8 cellular contexts compared by ENCODE assay signal in genomic region chr11:107840120-107840479, GRCh38. TPM values are rescaled to one million over a fixed set of nuclear protein-coding genes. Genes with fewer than 3 reads are reported as not detected.
DNase-seq lines count a peak whose midpoint lies in the region; ATAC-seq, FAIRE-seq and TF ChIP-seq lines count a peak whose summit lies in the region.

No MANE protein-coding gene starts in this region.

- H3K18ac ChIP-seq in H9 (ENCODE audit: insufficient read length, low read depth, low read length), result no peak overlapping the region

- intact Hi-C loops in heart left ventricle (cut with DNase I), result no loop called here

- TF ChIP-seq CTCF in GM06990 (IDR thresholded peaks at IDR 0.05; ENCODE audit: insufficient read depth, low read length, poor library complexity, severe bottlenecking) (no peak), H9 (conservative IDR thresholded peaks at IDR 0.05) (no peak), heart left ventricle (IDR thresholded peaks at IDR 0.05) (no peak)

- no peaks in the 10 kb centered on the region for H3K36me3 Mint-ChIP-seq in H9 (ENCODE audit: insufficient read depth in 1 of 3, low read depth in 3 of 3)

- H3K27ac Mint-ChIP-seq in H9, result peak overlapping the region in 2 of 3 experiments; percentile 14 to 53; a peak in 2 of 7 replicates

- H3K27me3 ChIP-seq in GM06990 (replicated peaks; ENCODE audit: control insufficient read depth, insufficient read depth, low read length) (no peaks in the 10 kb centered on the region), H9 (ENCODE audit: insufficient read depth, low read length) (no peaks in the 10 kb centered on the region), heart left ventricle (no peaks in the 10 kb centered on the region)

- H2BK15ac ChIP-seq in H9 (ENCODE audit: low read depth, low read length), result no peak overlapping the region

- H3K4me3 ChIP-seq in GM06990 (replicated peaks; ENCODE audit: low read depth, low read length), result peak overlapping the region; percentile 54
- H3K4me3 ChIP-seq in heart left ventricle, result peak overlapping the region in 1 of 12 donors; percentile 18

- WGBS in H9 (ENCODE audit: extremely low coverage, insufficient read length, low lambda C conversion rate), result no CpG with 5 or more reads among the region's 2 CpGs
- WGBS in heart left ventricle, 4 donors, result 55 to 64% (median 59%) methylated on average over 2 of the region's 2 CpGs

- H3K56ac ChIP-seq in H9 (ENCODE audit: insufficient read length, low read depth, low read length), result no peak overlapping the region

- no peak overlapping the region for H3K4ac ChIP-seq in H9 (ENCODE audit: low read depth, low read length)

- no peaks in the 10 kb centered on the region for H4K20me1 ChIP-seq in H9 (ENCODE audit: control insufficient read depth, insufficient read depth, insufficient read length)

- no peaks in the 10 kb centered on the region for H3K9me3 Mint-ChIP-seq in H9

- H2AFZ ChIP-seq in H9 (ENCODE audit: low read length), result no peak overlapping the region

- in situ Hi-C loops in SK-MEL-5 (cut with HindIII; ENCODE audit: low pct_unique_long_range_greater_than_20kb, low sequenced_read_pairs), result no loop called here

- no peak for TF ChIP-seq POLR2A in heart left ventricle (IDR thresholded peaks at IDR 0.05)

- H2BK20ac ChIP-seq in H9 (ENCODE audit: low read depth, low read length, poor library complexity, severe bottlenecking), result no peak overlapping the region

- no peak overlapping the region for H2BK5ac ChIP-seq in H9 (ENCODE audit: insufficient read length, low read length)

- 0 out of 2 replicates have a peak, but pooled peaks cover 2% of the 10 kb centered on the region for H3K27me3 Mint-ChIP-seq in H9 (ENCODE audit: low read depth)

- H3K9me3 ChIP-seq in H9 (ENCODE audit: control insufficient read depth, low read depth, low read length) (no peaks in the 10 kb centered on the region), heart left ventricle (no peaks in the 10 kb centered on the region)

- H3K4me1 ChIP-seq in H9 (ENCODE audit: insufficient read depth, low read length), result no peaks in the 10 kb centered on the region
- peaks cover 0 to 29% (median 7%) of the 10 kb centered on the region in 12 donors for H3K4me1 ChIP-seq in heart left ventricle

- ATAC-seq in heart left ventricle, result peak in 3 of 4 donors; percentile 38 to 74 (median 38)

- H3K79me1 ChIP-seq in H9 (ENCODE audit: insufficient read depth, low read depth, low read length, poor library complexity, severe bottlenecking), result no peaks in the 10 kb centered on the region

- H3K27ac ChIP-seq in H9 (ENCODE audit: insufficient read length, low read depth, low read length) (no peak overlapping the region), heart left ventricle (peak overlapping the region in 7 of 12 donors; percentile 9 to 80 (median 55))

- 0 out of 2 replicates have a peak, but pooled peaks cover under 1% of the 10 kb centered on the region for H3K79me2 ChIP-seq in H9 (ENCODE audit: insufficient read depth, low read length)

- H2AK5ac ChIP-seq in H9 (ENCODE audit: insufficient read length, low read length), result no peak overlapping the region

- H3K4me1 Mint-ChIP-seq in H9, result peaks cover 17 to 21% of the 10 kb centered on the region in 2 experiments

- H3K36me3 ChIP-seq in GM06990 (ENCODE audit: control insufficient read depth, insufficient read depth, low read length) (no peaks in the 10 kb centered on the region; the same call in 1 of the 2 replicates), heart left ventricle (no peaks in the 10 kb centered on the region)

- no peak overlapping the region for H3T11ph ChIP-seq in H9 (ENCODE audit: low read length)

- DNase-seq in GM06990 (ENCODE audit: extremely low read depth, insufficient read length) (no peak), H9 (no peak), SK-MEL-5 (ENCODE audit: low read depth, low spot score) (peak; percentile 45), heart left ventricle (no peak), urothelium cell line (ENCODE audit: low spot score) (peak; percentile 69), GOT3 (lab: John Stamatoyannopoulos, UW) (no peak), SIG-M5 treated with dmso at 0.1 percent for 504 hours (lab: John Stamatoyannopoulos, UW; ENCODE audit: unreplicated experiment) (no peak), NCI-H524 treated with DMSO at 0.1 percent for 48 hours (lab: John Stamatoyannopoulos, UW) (no peak)

- no peak overlapping the region for H3K4me2 ChIP-seq in H9 (ENCODE audit: insufficient read depth, insufficient read length, low read length)

- H4K91ac ChIP-seq in H9 (ENCODE audit: insufficient read length, low read depth, low read length), result no peak overlapping the region

- H2BK120ac ChIP-seq in H9 (ENCODE audit: low read depth, low read length, poor library complexity, severe bottlenecking), result no peak overlapping the region

- no peaks in the 10 kb centered on the region for H3K23me2 ChIP-seq in H9 (ENCODE audit: insufficient read length, low read depth, low read length, poor library complexity, severe bottlenecking)

- no peak overlapping the region for H3K9ac ChIP-seq in H9 (ENCODE audit: extremely low read depth, insufficient read length, low read length)

- H2BK12ac ChIP-seq in H9 (ENCODE audit: insufficient read length, low read depth, low read length), result no peak overlapping the region

- FAIRE-seq in urothelium cell line (lab: Jason Lieb, UNC), result no peak

- no peak overlapping the region for H4K5ac ChIP-seq in H9 (ENCODE audit: insufficient read length, low read depth, low read length)

- H3K14ac ChIP-seq in H9 (ENCODE audit: insufficient read depth, low read length), result no peak overlapping the region

- H3K23ac ChIP-seq in H9 (ENCODE audit: insufficient read length, low read depth, low read length), result no peak overlapping the region

- H4K8ac ChIP-seq in H9 (replicated peaks; ENCODE audit: insufficient read length, low read depth, low read length), result no peak overlapping the region

- H3K4me3 Mint-ChIP-seq in H9, result no peak overlapping the region; a peak in 1 of 5 replicates

RNA-seq across cellular contexts. Expression of gene SLC35F2, which starts 18.5 kb away (rescaled TPM):
- total RNA-seq in H9 (2021), result 22.7 and 24.0 TPM in 2 replicates
- total RNA-seq in SK-MEL-5 (2014; rRNA removed; shearing (Covaris generic)), result 37.8 and 46.5 TPM in 2 replicates
- 25.7 and 29.2 TPM in 2 replicates for polyA plus RNA-seq in SK-MEL-5 (2015; cell fraction: cytosol; rRNA removed)
- polyA plus RNA-seq in SK-MEL-5 (2015; cell fraction: nucleus; rRNA removed), result 9.1 and 20.8 TPM in 2 replicates
- total RNA-seq in heart left ventricle, result 1 to 10 TPM in 5 of 9 donors, under 1 TPM in 4; 0.22 to 2.1 (median 1.1) TPM
- 1 to 10 TPM in 1 of 2 donors, under 1 TPM in 1; 0.30 to 1.4 TPM for polyA plus RNA-seq in heart left ventricle

Comparison
In these comparisons a context has a peak if more than half of its experiments do, and no peak if none do; other contexts are left out.
1. DNase-seq: peak in SK-MEL-5 (single experiment) and urothelium cell line (single experiment); none in GM06990 (single experiment), H9 (single experiment), heart left ventricle (0 of 5), GOT3 (single experiment), SIG-M5 treated with dmso at 0.1 percent for 504 hours (single experiment) and NCI-H524 treated with DMSO at 0.1 percent for 48 hours (single experiment).